Comparison of ENCODE assay signal across 24 cellular contexts in genomic region chr1:109800291-109800690, GRCh38. TPM values are rescaled to one million over a fixed set of nuclear protein-coding genes. Genes with fewer than 3 reads are reported as not detected.
DNase-seq lines count a peak whose midpoint lies in the region; ATAC-seq lines count a peak whose summit lies in the region.
"Had no signal": no experiment of that assay in that cellular context is flagged by ENCODE, and none has a peak within 500 bp of the region (broad histone marks: within the 10 kb centered on the region; RNA-seq: fewer than 3 reads in every experiment).

No MANE protein-coding gene starts in this region.

- no peaks in the 10 kb centered on the region for H3K79me1 ChIP-seq in mesendoderm (ENCODE audit: low read length)

- no peak overlapping the region for H3K4ac ChIP-seq in mesendoderm (ENCODE audit: low read depth, low read length)

- H3K4me1 Mint-ChIP-seq in T-helper 1 cell treated with Interleukin-12 subunit alpha and Interleukin-12 subunit beta and Interleukin-4 antibody, amounts not matched to agents 30 μg/mL and 1 μg/mL, for 36 hours (ENCODE audit: low read depth): peaks cover 72% of the 10 kb centered on the region
- H3K4me1 Mint-ChIP-seq in activated naive CD8-positive, alpha-beta T cell treated with anti-CD3 and anti-CD28 coated beads, Interleukin-2, amount 10 ng/mL, durations not matched to agents 7 days and 5 days: peaks cover 79% of the 10 kb centered on the region
- H3K4me1 Mint-ChIP-seq in activated naive CD8-positive, alpha-beta T cell treated with anti-CD3 and anti-CD28 coated beads for 36 hours: peaks cover 62% of the 10 kb centered on the region
- H3K4me1 Mint-ChIP-seq in central memory CD8-positive, alpha-beta T cell: peaks cover 67% of the 10 kb centered on the region

- H3K18ac ChIP-seq in mesendoderm (ENCODE audit: low read length): no peak overlapping the region

- H3K4me3 ChIP-seq in mesendoderm (ENCODE audit: low read length): no peak overlapping the region

- peaks cover 14% of the 10 kb centered on the region for H3K36me3 Mint-ChIP-seq in T-helper 1 cell treated with Interleukin-12 subunit alpha and Interleukin-12 subunit beta and Interleukin-4 antibody, amounts not matched to agents 30 μg/mL and 1 μg/mL, for 36 hours (ENCODE audit: low read depth)
- peaks cover 7% of the 10 kb centered on the region for H3K36me3 Mint-ChIP-seq in activated naive CD8-positive, alpha-beta T cell treated with anti-CD3 and anti-CD28 coated beads, Interleukin-2, amount 10 ng/mL, durations not matched to agents 7 days and 5 days
- H3K36me3 Mint-ChIP-seq in activated naive CD8-positive, alpha-beta T cell treated with anti-CD3 and anti-CD28 coated beads for 36 hours: no peaks in the 10 kb centered on the region
- H3K36me3 Mint-ChIP-seq in central memory CD8-positive, alpha-beta T cell (ENCODE audit: insufficient read depth): peaks cover 4% of the 10 kb centered on the region
- H3K36me3 Mint-ChIP-seq: CD14-positive monocyte had no signal

- no peak overlapping the region for H4K5ac ChIP-seq in mesendoderm (ENCODE audit: low read length)

- no peak overlapping the region for H2BK15ac ChIP-seq in mesendoderm (replicated peaks; ENCODE audit: low read depth)

- H2BK5ac ChIP-seq in mesendoderm (ENCODE audit: low read length): no peak overlapping the region

- peak overlapping the region; percentile 69 for H3K27ac Mint-ChIP-seq in T-helper 1 cell treated with Interleukin-12 subunit alpha and Interleukin-12 subunit beta and Interleukin-4 antibody, amounts not matched to agents 30 μg/mL and 1 μg/mL, for 36 hours
- H3K27ac Mint-ChIP-seq in activated naive CD8-positive, alpha-beta T cell treated with anti-CD3 and anti-CD28 coated beads, Interleukin-2, amount 10 ng/mL, durations not matched to agents 7 days and 5 days: peak overlapping the region; percentile 76
- no peak overlapping the region for H3K27ac Mint-ChIP-seq in activated naive CD8-positive, alpha-beta T cell treated with anti-CD3 and anti-CD28 coated beads for 36 hours
- peak overlapping the region; percentile 75 for H3K27ac Mint-ChIP-seq in central memory CD8-positive, alpha-beta T cell (ENCODE audit: low read depth)

- no peak overlapping the region for H2BK120ac ChIP-seq in mesendoderm (ENCODE audit: low read depth, low read length)

- H3K23ac ChIP-seq in mesendoderm (ENCODE audit: low read length): no peak overlapping the region

- no peak overlapping the region for H4K8ac ChIP-seq in mesendoderm (ENCODE audit: low read depth, low read length)

- ATAC-seq in activated naive CD8-positive, alpha-beta T cell treated with anti-CD3 and anti-CD28 coated beads, Interleukin-2, amount 10 ng/mL, durations not matched to agents 7 days and 5 days (ENCODE audit: low read depth): no peak
- no peak for ATAC-seq in central memory CD8-positive, alpha-beta T cell (replicated peaks; ENCODE audit: extremely low read depth, poor library complexity, severe bottlenecking)
- ATAC-seq: PC-3, SK-N-SH treated with all-trans-retinoic acid at 6 μM for 48 hours had no signal

- POLR2A ChIA-PET in activated naive CD8-positive, alpha-beta T cell treated with anti-CD3 and anti-CD28 coated beads, Interleukin-2, amount 10 ng/mL, durations not matched to agents 7 days and 5 days (lab: Charles Lee): interaction anchor here (0.7 to 3.9 kb wide), 2 partner anchors 8 to 295 kb away, joined by 5 to 61 read pairs; no protein-coding TSS in a partner anchor

- no peaks in the 10 kb centered on the region for H3K9me3 Mint-ChIP-seq in T-helper 1 cell treated with Interleukin-12 subunit alpha and Interleukin-12 subunit beta and Interleukin-4 antibody, amounts not matched to agents 30 μg/mL and 1 μg/mL, for 36 hours
- H3K9me3 Mint-ChIP-seq in activated naive CD8-positive, alpha-beta T cell treated with anti-CD3 and anti-CD28 coated beads, Interleukin-2, amount 10 ng/mL, durations not matched to agents 7 days and 5 days: no peaks in the 10 kb centered on the region
- H3K9me3 Mint-ChIP-seq in activated naive CD8-positive, alpha-beta T cell treated with anti-CD3 and anti-CD28 coated beads for 36 hours: no peaks in the 10 kb centered on the region
- no peaks in the 10 kb centered on the region for H3K9me3 Mint-ChIP-seq in central memory CD8-positive, alpha-beta T cell

- H3K27me3 ChIP-seq in mesendoderm (ENCODE audit: insufficient read depth, low read length, poor library complexity): no peaks in the 10 kb centered on the region

- peak overlapping the region; percentile 43 for H3K4me3 Mint-ChIP-seq in T-helper 1 cell treated with Interleukin-12 subunit alpha and Interleukin-12 subunit beta and Interleukin-4 antibody, amounts not matched to agents 30 μg/mL and 1 μg/mL, for 36 hours
- H3K4me3 Mint-ChIP-seq in activated naive CD8-positive, alpha-beta T cell treated with anti-CD3 and anti-CD28 coated beads, Interleukin-2, amount 10 ng/mL, durations not matched to agents 7 days and 5 days: no peak overlapping the region
- H3K4me3 Mint-ChIP-seq in activated naive CD8-positive, alpha-beta T cell treated with anti-CD3 and anti-CD28 coated beads for 36 hours: no peak overlapping the region
- no peak overlapping the region for H3K4me3 Mint-ChIP-seq in central memory CD8-positive, alpha-beta T cell
- H3K4me3 Mint-ChIP-seq: CD14-positive monocyte had no signal

- no peak overlapping the region for H3K27ac ChIP-seq in mesendoderm (ENCODE audit: low read depth, low read length)
- H3K27ac ChIP-seq: 22Rv1, RWPE1 had no signal

- DNase-seq in T-helper 1 cell (no peak), NCI-H1694 (lab: John Stamatoyannopoulos, UW) (no peak), HUDEP-2 (lab: John Stamatoyannopoulos, UW; ENCODE audit: unreplicated experiment in 76 of 76) (no peak), mesendoderm (no peak)
- DNase-seq in activated naive CD8-positive, alpha-beta T cell treated with anti-CD3 and anti-CD28 coated beads, Interleukin-2, amount 10 ng/mL, durations not matched to agents 7 days and 5 days: no peak
- DNase-seq in activated naive CD8-positive, alpha-beta T cell treated with anti-CD3 and anti-CD28 coated beads for 36 hours: no peak
- DNase-seq in central memory CD8-positive, alpha-beta T cell (ENCODE audit: low spot score in 2 of 2): no peak
- DNase-seq: AML-193, Caco-2, GDM1, HCEC 1CT, NCI-H1417, NCI-H1930, NCI-H226, NCI-H524, NCI-H82, PC-3, SIG-M5 had no signal

- H3K4me1 ChIP-seq in mesendoderm (ENCODE audit: control insufficient read depth, low read depth, low read length): no peaks in the 10 kb centered on the region
- H3K4me1 ChIP-seq: Caco-2 had no signal

- no peak overlapping the region for H3K4me2 ChIP-seq in mesendoderm (ENCODE audit: low read length)

- no peaks in the 10 kb centered on the region for H3K79me2 ChIP-seq in mesendoderm (ENCODE audit: control insufficient read depth, insufficient read depth, low read length)

- no peak overlapping the region for H2AK5ac ChIP-seq in mesendoderm (ENCODE audit: low read length)

- no peak overlapping the region for H3K9ac ChIP-seq in mesendoderm (ENCODE audit: low read length)

- no peaks in the 10 kb centered on the region for H3K36me3 ChIP-seq in mesendoderm (ENCODE audit: control insufficient read depth, insufficient read depth, low read length)

- no peaks in the 10 kb centered on the region for H3K27me3 Mint-ChIP-seq in T-helper 1 cell treated with Interleukin-12 subunit alpha and Interleukin-12 subunit beta and Interleukin-4 antibody, amounts not matched to agents 30 μg/mL and 1 μg/mL, for 36 hours (ENCODE audit: low read depth)
- H3K27me3 Mint-ChIP-seq in activated naive CD8-positive, alpha-beta T cell treated with anti-CD3 and anti-CD28 coated beads, Interleukin-2, amount 10 ng/mL, durations not matched to agents 7 days and 5 days: no peaks in the 10 kb centered on the region
- H3K27me3 Mint-ChIP-seq in activated naive CD8-positive, alpha-beta T cell treated with anti-CD3 and anti-CD28 coated beads for 36 hours: no peaks in the 10 kb centered on the region
- H3K27me3 Mint-ChIP-seq in central memory CD8-positive, alpha-beta T cell: no peaks in the 10 kb centered on the region

- H3K56ac ChIP-seq in mesendoderm (ENCODE audit: low read length): no peak overlapping the region

RNA-seq across cellular contexts. Expression of gene EPS8L3, which starts 36.6 kb away (rescaled TPM):
- not detected for total RNA-seq in activated naive CD8-positive, alpha-beta T cell treated with anti-CD3 and anti-CD28 coated beads, Interleukin-2, amount 10 ng/mL, durations not matched to agents 7 days and 5 days
- total RNA-seq in activated naive CD8-positive, alpha-beta T cell treated with anti-CD3 and anti-CD28 coated beads for 36 hours: not detected
- polyA plus RNA-seq in mesendoderm (2013, experiment 1 of 2): not detected
- polyA plus RNA-seq in mesendoderm (2013, experiment 2 of 2): not detected
- total RNA-seq: Daoy, PC-3 had no signal
- polyA plus RNA-seq: CD14-positive monocyte had no signal

RNA-seq across cellular contexts. Expression of gene GSTM3, which starts 59.5 kb away (rescaled TPM):
- total RNA-seq in activated naive CD8-positive, alpha-beta T cell treated with anti-CD3 and anti-CD28 coated beads, Interleukin-2, amount 10 ng/mL, durations not matched to agents 7 days and 5 days: 1 to 10 TPM; 5.0 TPM
- total RNA-seq in activated naive CD8-positive, alpha-beta T cell treated with anti-CD3 and anti-CD28 coated beads for 36 hours: 10 to 100 TPM; 21.4 to 25.4 TPM
- polyA plus RNA-seq in mesendoderm (2013, experiment 1 of 2): 6.4 TPM
- polyA plus RNA-seq in mesendoderm (2013, experiment 2 of 2): 6.1 TPM
